Comparison of ENCODE assay signal across 1 cellular context in the genomic region with DNA sequence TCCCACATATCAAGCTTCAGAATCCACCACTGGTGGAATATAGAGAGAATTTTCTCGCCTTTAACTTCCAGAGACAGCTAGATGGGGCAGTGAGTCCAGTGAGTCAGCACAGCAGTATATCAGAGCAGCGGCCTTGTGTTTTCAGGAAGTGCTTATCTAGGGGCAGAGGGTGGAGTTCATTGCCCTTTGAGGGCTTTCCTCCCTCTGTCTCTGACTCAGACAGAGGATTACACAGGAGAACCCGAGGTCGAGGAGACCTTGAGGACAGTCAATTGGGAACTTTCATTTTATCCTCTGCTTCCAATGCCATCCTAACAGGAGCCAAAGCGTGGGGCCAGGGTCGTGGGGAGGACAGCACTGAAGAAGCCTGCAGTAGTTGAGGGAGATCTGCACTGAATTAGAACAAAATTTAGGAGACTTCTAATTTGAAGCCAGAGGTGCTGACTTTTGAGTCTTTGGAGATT.
TF ChIP-seq lines count a peak whose summit lies in the region.

No MANE protein-coding gene starts in this region.

TF ChIP-seq in HepG2, 621 proteins besides CTCF, POLR2A, EP300 and RAD21 (continued from another document and continues in another):
- TF ChIP-seq, protein P1, sequence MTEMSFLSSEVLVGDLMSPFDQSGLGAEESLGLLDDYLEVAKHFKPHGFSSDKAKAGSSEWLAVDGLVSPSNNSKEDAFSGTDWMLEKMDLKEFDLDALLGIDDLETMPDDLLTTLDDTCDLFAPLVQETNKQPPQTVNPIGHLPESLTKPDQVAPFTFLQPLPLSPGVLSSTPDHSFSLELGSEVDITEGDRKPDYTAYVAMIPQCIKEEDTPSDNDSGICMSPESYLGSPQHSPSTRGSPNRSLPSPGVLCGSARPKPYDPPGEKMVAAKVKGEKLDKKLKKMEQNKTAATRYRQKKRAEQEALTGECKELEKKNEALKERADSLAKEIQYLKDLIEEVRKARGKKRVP (CRISPR knock-in tag; IDR thresholded peaks at IDR 0.05), result peak in 1 of 2 experiments; percentile 60; a peak in 1 of 4 replicates
- TF ChIP-seq KDM5A (IDR thresholded peaks at IDR 0.05; ENCODE audit: borderline replicate concordance, low read length), result no peak
- TF ChIP-seq, protein P2, sequence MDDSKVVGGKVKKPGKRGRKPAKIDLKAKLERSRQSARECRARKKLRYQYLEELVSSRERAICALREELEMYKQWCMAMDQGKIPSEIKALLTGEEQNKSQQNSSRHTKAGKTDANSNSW (CRISPR knock-in tag; IDR thresholded peaks at IDR 0.05; ENCODE audit: borderline replicate concordance), result no peak
- TF ChIP-seq, protein P3, sequence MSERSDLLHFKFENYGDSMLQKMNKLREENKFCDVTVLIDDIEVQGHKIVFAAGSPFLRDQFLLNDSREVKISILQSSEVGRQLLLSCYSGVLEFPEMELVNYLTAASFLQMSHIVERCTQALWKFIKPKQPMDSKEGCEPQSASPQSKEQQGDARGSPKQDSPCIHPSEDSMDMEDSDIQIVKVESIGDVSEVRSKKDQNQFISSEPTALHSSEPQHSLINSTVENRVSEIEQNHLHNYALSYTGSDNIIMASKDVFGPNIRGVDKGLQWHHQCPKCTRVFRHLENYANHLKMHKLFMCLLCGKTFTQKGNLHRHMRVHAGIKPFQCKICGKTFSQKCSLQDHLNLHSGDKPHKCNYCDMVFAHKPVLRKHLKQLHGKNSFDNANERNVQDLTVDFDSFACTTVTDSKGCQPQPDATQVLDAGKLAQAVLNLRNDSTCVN (CRISPR knock-in tag; IDR thresholded peaks at IDR 0.05; ENCODE audit: borderline replicate concordance), result peak; percentile 66
- TF ChIP-seq ZNF264 (CRISPR knock-in tag; IDR thresholded peaks at IDR 0.05), result peak; percentile 65; the same call in 1 of the 2 replicates
- TF ChIP-seq, protein P4, sequence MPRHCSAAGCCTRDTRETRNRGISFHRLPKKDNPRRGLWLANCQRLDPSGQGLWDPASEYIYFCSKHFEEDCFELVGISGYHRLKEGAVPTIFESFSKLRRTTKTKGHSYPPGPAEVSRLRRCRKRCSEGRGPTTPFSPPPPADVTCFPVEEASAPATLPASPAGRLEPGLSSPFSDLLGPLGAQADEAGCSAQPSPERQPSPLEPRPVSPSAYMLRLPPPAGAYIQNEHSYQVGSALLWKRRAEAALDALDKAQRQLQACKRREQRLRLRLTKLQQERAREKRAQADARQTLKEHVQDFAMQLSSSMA (CRISPR knock-in tag; IDR thresholded peaks at IDR 0.05), result no peak
- TF ChIP-seq GATAD1 (CRISPR knock-in tag; IDR thresholded peaks at IDR 0.05), result peak; percentile 67
- TF ChIP-seq SOX5 (CRISPR knock-in tag; IDR thresholded peaks at IDR 0.05; ENCODE audit: borderline replicate concordance), result peak; percentile 86; the same call in 1 of the 2 replicates
- TF ChIP-seq ZNF75D (CRISPR knock-in tag; IDR thresholded peaks at IDR 0.05; ENCODE audit: borderline replicate concordance), result no peak
- TF ChIP-seq, protein P5, sequence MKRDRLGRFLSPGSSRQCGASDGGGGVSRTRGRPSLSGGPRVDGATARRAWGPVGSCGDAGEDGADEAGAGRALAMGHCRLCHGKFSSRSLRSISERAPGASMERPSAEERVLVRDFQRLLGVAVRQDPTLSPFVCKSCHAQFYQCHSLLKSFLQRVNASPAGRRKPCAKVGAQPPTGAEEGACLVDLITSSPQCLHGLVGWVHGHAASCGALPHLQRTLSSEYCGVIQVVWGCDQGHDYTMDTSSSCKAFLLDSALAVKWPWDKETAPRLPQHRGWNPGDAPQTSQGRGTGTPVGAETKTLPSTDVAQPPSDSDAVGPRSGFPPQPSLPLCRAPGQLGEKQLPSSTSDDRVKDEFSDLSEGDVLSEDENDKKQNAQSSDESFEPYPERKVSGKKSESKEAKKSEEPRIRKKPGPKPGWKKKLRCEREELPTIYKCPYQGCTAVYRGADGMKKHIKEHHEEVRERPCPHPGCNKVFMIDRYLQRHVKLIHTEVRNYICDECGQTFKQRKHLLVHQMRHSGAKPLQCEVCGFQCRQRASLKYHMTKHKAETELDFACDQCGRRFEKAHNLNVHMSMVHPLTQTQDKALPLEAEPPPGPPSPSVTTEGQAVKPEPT (CRISPR knock-in tag; IDR thresholded peaks at IDR 0.05; ENCODE audit: low read depth), result 0 out of 2 replicates have a peak, but pooled peaks have one; percentile 58
- no peak; the same call in 1 of the 2 replicates for TF ChIP-seq ZNF7 (CRISPR knock-in tag; IDR thresholded peaks at IDR 0.05)
- TF ChIP-seq, protein P6, sequence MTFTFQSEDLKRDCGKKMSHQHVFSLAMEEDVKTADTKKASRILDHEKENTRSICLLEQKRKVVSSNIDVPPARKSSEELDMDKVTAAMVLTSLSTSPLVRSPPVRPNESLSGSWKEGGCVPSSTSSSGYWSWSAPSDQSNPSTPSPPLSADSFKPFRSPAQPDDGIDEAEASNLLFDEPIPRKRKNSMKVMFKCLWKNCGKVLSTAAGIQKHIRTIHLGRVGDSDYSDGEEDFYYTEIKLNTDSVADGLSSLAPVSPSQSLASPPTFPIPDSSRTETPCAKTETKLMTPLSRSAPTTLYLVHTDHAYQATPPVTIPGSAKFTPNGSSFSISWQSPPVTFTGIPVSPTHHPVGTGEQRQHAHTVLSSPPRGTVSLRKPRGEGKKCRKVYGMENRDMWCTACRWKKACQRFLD (CRISPR knock-in tag; IDR thresholded peaks at IDR 0.05; ENCODE audit: borderline replicate concordance), result no peak
- TF ChIP-seq, protein P7, sequence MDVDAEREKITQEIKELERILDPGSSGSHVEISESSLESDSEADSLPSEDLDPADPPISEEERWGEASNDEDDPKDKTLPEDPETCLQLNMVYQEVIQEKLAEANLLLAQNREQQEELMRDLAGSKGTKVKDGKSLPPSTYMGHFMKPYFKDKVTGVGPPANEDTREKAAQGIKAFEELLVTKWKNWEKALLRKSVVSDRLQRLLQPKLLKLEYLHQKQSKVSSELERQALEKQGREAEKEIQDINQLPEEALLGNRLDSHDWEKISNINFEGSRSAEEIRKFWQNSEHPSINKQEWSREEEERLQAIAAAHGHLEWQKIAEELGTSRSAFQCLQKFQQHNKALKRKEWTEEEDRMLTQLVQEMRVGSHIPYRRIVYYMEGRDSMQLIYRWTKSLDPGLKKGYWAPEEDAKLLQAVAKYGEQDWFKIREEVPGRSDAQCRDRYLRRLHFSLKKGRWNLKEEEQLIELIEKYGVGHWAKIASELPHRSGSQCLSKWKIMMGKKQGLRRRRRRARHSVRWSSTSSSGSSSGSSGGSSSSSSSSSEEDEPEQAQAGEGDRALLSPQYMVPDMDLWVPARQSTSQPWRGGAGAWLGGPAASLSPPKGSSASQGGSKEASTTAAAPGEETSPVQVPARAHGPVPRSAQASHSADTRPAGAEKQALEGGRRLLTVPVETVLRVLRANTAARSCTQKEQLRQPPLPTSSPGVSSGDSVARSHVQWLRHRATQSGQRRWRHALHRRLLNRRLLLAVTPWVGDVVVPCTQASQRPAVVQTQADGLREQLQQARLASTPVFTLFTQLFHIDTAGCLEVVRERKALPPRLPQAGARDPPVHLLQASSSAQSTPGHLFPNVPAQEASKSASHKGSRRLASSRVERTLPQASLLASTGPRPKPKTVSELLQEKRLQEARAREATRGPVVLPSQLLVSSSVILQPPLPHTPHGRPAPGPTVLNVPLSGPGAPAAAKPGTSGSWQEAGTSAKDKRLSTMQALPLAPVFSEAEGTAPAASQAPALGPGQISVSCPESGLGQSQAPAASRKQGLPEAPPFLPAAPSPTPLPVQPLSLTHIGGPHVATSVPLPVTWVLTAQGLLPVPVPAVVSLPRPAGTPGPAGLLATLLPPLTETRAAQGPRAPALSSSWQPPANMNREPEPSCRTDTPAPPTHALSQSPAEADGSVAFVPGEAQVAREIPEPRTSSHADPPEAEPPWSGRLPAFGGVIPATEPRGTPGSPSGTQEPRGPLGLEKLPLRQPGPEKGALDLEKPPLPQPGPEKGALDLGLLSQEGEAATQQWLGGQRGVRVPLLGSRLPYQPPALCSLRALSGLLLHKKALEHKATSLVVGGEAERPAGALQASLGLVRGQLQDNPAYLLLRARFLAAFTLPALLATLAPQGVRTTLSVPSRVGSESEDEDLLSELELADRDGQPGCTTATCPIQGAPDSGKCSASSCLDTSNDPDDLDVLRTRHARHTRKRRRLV (CRISPR knock-in tag; IDR thresholded peaks at IDR 0.05), result no peak
- TF ChIP-seq, protein P8, sequence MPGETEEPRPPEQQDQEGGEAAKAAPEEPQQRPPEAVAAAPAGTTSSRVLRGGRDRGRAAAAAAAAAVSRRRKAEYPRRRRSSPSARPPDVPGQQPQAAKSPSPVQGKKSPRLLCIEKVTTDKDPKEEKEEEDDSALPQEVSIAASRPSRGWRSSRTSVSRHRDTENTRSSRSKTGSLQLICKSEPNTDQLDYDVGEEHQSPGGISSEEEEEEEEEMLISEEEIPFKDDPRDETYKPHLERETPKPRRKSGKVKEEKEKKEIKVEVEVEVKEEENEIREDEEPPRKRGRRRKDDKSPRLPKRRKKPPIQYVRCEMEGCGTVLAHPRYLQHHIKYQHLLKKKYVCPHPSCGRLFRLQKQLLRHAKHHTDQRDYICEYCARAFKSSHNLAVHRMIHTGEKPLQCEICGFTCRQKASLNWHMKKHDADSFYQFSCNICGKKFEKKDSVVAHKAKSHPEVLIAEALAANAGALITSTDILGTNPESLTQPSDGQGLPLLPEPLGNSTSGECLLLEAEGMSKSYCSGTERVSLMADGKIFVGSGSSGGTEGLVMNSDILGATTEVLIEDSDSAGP (CRISPR knock-in tag; IDR thresholded peaks at IDR 0.05; ENCODE audit: borderline replicate concordance), result no peak
- no peak for TF ChIP-seq CHD4 (IDR thresholded peaks at IDR 0.05; ENCODE audit: borderline replicate concordance, low read length)
- TF ChIP-seq ZFY (CRISPR knock-in tag; IDR thresholded peaks at IDR 0.05), result peak; percentile 61
- TF ChIP-seq XRCC5 (optimal IDR thresholded peaks at IDR 0.05; ENCODE audit: low read length), result peak; percentile 60
- TF ChIP-seq ZNF839 (CRISPR knock-in tag; IDR thresholded peaks at IDR 0.05; ENCODE audit: borderline replicate concordance), result no peak
- TF ChIP-seq, protein P9, sequence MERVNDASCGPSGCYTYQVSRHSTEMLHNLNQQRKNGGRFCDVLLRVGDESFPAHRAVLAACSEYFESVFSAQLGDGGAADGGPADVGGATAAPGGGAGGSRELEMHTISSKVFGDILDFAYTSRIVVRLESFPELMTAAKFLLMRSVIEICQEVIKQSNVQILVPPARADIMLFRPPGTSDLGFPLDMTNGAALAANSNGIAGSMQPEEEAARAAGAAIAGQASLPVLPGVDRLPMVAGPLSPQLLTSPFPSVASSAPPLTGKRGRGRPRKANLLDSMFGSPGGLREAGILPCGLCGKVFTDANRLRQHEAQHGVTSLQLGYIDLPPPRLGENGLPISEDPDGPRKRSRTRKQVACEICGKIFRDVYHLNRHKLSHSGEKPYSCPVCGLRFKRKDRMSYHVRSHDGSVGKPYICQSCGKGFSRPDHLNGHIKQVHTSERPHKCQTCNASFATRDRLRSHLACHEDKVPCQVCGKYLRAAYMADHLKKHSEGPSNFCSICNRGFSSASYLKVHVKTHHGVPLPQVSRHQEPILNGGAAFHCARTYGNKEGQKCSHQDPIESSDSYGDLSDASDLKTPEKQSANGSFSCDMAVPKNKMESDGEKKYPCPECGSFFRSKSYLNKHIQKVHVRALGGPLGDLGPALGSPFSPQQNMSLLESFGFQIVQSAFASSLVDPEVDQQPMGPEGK (CRISPR knock-in tag; IDR thresholded peaks at IDR 0.05), result peak; percentile 78
- TF ChIP-seq, protein P10, sequence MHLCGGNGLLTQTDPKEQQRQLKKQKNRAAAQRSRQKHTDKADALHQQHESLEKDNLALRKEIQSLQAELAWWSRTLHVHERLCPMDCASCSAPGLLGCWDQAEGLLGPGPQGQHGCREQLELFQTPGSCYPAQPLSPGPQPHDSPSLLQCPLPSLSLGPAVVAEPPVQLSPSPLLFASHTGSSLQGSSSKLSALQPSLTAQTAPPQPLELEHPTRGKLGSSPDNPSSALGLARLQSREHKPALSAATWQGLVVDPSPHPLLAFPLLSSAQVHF (CRISPR knock-in tag; IDR thresholded peaks at IDR 0.05), result no peak
- TF ChIP-seq, protein P11, sequence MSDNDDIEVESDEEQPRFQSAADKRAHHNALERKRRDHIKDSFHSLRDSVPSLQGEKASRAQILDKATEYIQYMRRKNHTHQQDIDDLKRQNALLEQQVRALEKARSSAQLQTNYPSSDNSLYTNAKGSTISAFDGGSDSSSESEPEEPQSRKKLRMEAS (IDR thresholded peaks at IDR 0.05), result no peak
- no peak for TF ChIP-seq ZNF44 (CRISPR knock-in tag; IDR thresholded peaks at IDR 0.05)
- TF ChIP-seq, protein P12, sequence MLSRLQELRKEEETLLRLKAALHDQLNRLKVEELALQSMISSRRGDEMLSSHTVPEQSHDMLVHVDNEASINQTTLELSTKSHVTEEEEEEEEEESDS (CRISPR knock-in tag; IDR thresholded peaks at IDR 0.05; ENCODE audit: borderline replicate concordance), result 0 out of 2 replicates have a peak, but pooled peaks have one; percentile 17
- no peak for TF ChIP-seq ZNF136 (CRISPR knock-in tag; IDR thresholded peaks at IDR 0.05; ENCODE audit: low read depth)
- no peak for TF ChIP-seq NFRKB (IDR thresholded peaks at IDR 0.05)
- no peak for TF ChIP-seq KLF13 (CRISPR knock-in tag; IDR thresholded peaks at IDR 0.05)
- peak; percentile 44; the same call in 1 of the 2 replicates for TF ChIP-seq ZNF501 (CRISPR knock-in tag; IDR thresholded peaks at IDR 0.05)
- TF ChIP-seq, protein P13, sequence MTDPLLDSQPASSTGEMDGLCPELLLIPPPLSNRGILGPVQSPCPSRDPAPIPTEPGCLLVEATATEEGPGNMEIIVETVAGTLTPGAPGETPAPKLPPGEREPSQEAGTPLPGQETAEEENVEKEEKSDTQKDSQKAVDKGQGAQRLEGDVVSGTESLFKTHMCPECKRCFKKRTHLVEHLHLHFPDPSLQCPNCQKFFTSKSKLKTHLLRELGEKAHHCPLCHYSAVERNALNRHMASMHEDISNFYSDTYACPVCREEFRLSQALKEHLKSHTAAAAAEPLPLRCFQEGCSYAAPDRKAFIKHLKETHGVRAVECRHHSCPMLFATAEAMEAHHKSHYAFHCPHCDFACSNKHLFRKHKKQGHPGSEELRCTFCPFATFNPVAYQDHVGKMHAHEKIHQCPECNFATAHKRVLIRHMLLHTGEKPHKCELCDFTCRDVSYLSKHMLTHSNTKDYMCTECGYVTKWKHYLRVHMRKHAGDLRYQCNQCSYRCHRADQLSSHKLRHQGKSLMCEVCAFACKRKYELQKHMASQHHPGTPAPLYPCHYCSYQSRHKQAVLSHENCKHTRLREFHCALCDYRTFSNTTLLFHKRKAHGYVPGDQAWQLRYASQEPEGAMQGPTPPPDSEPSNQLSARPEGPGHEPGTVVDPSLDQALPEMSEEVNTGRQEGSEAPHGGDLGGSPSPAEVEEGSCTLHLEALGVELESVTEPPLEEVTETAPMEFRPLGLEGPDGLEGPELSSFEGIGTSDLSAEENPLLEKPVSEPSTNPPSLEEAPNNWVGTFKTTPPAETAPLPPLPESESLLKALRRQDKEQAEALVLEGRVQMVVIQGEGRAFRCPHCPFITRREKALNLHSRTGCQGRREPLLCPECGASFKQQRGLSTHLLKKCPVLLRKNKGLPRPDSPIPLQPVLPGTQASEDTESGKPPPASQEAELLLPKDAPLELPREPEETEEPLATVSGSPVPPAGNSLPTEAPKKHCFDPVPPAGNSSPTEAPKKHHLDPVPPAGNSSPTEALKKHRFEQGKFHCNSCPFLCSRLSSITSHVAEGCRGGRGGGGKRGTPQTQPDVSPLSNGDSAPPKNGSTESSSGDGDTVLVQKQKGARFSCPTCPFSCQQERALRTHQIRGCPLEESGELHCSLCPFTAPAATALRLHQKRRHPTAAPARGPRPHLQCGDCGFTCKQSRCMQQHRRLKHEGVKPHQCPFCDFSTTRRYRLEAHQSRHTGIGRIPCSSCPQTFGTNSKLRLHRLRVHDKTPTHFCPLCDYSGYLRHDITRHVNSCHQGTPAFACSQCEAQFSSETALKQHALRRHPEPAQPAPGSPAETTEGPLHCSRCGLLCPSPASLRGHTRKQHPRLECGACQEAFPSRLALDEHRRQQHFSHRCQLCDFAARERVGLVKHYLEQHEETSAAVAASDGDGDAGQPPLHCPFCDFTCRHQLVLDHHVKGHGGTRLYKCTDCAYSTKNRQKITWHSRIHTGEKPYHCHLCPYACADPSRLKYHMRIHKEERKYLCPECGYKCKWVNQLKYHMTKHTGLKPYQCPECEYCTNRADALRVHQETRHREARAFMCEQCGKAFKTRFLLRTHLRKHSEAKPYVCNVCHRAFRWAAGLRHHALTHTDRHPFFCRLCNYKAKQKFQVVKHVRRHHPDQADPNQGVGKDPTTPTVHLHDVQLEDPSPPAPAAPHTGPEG (CRISPR knock-in tag; IDR thresholded peaks at IDR 0.05), result no peak
- peak; percentile 10; the same call in 1 of the 2 replicates for TF ChIP-seq NFYC (CRISPR knock-in tag; IDR thresholded peaks at IDR 0.05)
- no peak for TF ChIP-seq ZNF451 (CRISPR knock-in tag; IDR thresholded peaks at IDR 0.05)
